24 cellular contexts compared by ENCODE assay signal in the genomic region with DNA sequence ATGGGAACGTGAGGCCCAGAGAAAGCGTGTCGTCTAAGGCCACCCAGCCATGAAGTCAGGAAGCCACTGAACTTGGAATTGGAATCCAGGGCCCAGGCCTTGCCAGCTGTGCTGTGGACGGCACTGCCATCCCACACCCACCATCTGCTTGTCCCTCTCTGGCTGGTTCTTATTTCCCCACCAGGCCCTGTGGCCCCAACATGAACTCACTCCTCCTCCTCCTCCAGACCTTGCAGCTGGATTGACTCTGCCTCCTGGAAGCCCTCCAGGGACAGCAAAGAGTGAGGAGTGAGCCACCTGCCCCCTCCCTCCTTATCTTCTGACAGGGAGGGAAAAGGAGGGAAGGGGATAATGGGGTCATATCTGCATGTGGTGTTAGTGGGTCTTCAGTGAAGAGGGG. TPM values are rescaled to one million over a fixed set of nuclear protein-coding genes. Genes with fewer than 3 reads are reported as not detected.
"Had no signal": no experiment of that assay in that cellular context is flagged by ENCODE, and none has a peak within 500 bp of the region (broad histone marks: within the 10 kb centered on the region; RNA-seq: fewer than 3 reads in every experiment).

No MANE protein-coding gene starts in this region.

- FAIRE-seq: pancreas had no signal

- H3K27ac Mint-ChIP-seq: activated CD4-positive, alpha-beta memory T cell treated with anti-CD3 and anti-CD28 coated beads, Interleukin-2, amount 10 ng/mL, durations not matched to agents 7 days and 5 days; activated naive CD4-positive, alpha-beta T cell treated with anti-CD3 and anti-CD28 coated beads, Interleukin-2, amount 10 ng/mL, durations not matched to agents 7 days and 5 days; activated T-cell treated with anti-CD3 and anti-CD28 coated beads, Interleukin-2, amount 50 U/mL, for 72 hours; dendritic cell treated with granulocyte-macrophage colony-stimulating factor and Interleukin-4, amounts not matched to agents 40 ng/mL and 50 ng/mL, for 4 days; immature natural killer cell had no signal

- H3K4me1 ChIP-seq: foreskin keratinocyte, pancreas had no signal

- H3K9me3 ChIP-seq: body of pancreas, neutrophil, pancreas, sigmoid colon, spleen, upper lobe of left lung had no signal

- H3K36me3 Mint-ChIP-seq: activated naive CD4-positive, alpha-beta T cell treated with anti-CD3 and anti-CD28 coated beads, Interleukin-2, amount 10 ng/mL, durations not matched to agents 7 days and 5 days; immature natural killer cell; mesothelial cell of epicardium had no signal

- DNase-seq: activated effector memory CD4-positive, alpha-beta T cell treated with Interleukin-2 at 50 U/mL for 16 hours; effector CD4-positive, alpha-beta T cell; stimulated activated naive CD4-positive, alpha-beta T cell treated with Interleukin-2 at 50 U/mL for 16 hours had no signal

- H3K9me3 Mint-ChIP-seq: activated CD4-positive, alpha-beta memory T cell treated with anti-CD3 and anti-CD28 coated beads, Interleukin-2, amount 10 ng/mL, durations not matched to agents 7 days and 5 days; activated naive CD4-positive, alpha-beta T cell treated with anti-CD3 and anti-CD28 coated beads, Interleukin-2, amount 10 ng/mL, durations not matched to agents 7 days and 5 days; activated T-cell treated with anti-CD3 and anti-CD28 coated beads, Interleukin-2, amount 50 U/mL, for 72 hours; dendritic cell treated with granulocyte-macrophage colony-stimulating factor and Interleukin-4, amounts not matched to agents 40 ng/mL and 50 ng/mL, for 4 days; immature natural killer cell; mesothelial cell of epicardium had no signal

- H3K36me3 ChIP-seq: neutrophil, pancreas, sigmoid colon, spleen, upper lobe of left lung had no signal

- H2AFZ ChIP-seq: hepatocyte had no signal

- H3K4me3 ChIP-seq: body of pancreas, hepatocyte, pancreas, sigmoid colon, spleen, upper lobe of left lung had no signal

- H3K79me2 ChIP-seq: hepatocyte had no signal

- H3K27ac ChIP-seq: body of pancreas, foreskin keratinocyte, hepatocyte, neutrophil, pancreas had no signal

- H3K4me1 Mint-ChIP-seq: activated CD4-positive, alpha-beta memory T cell treated with anti-CD3 and anti-CD28 coated beads, Interleukin-2, amount 10 ng/mL, durations not matched to agents 7 days and 5 days; activated naive CD4-positive, alpha-beta T cell treated with anti-CD3 and anti-CD28 coated beads, Interleukin-2, amount 10 ng/mL, durations not matched to agents 7 days and 5 days; immature natural killer cell had no signal

- H3K4me3 Mint-ChIP-seq: activated CD4-positive, alpha-beta memory T cell treated with anti-CD3 and anti-CD28 coated beads, Interleukin-2, amount 10 ng/mL, durations not matched to agents 7 days and 5 days; activated naive CD4-positive, alpha-beta T cell treated with anti-CD3 and anti-CD28 coated beads, Interleukin-2, amount 10 ng/mL, durations not matched to agents 7 days and 5 days; activated T-cell treated with anti-CD3 and anti-CD28 coated beads, Interleukin-2, amount 50 U/mL, for 72 hours; dendritic cell treated with granulocyte-macrophage colony-stimulating factor and Interleukin-4, amounts not matched to agents 40 ng/mL and 50 ng/mL, for 4 days; immature natural killer cell; mesothelial cell of epicardium; naive thymus-derived CD8-positive, alpha-beta T cell had no signal

- H3K27me3 ChIP-seq: body of pancreas, foreskin keratinocyte, hepatocyte, pancreas, sigmoid colon, upper lobe of left lung had no signal

- H3K4me2 ChIP-seq: hepatocyte had no signal

RNA-seq across cellular contexts. Expression of a gene that starts 16.0 kb away (rescaled TPM):
- total RNA-seq: activated CD4-positive, alpha-beta memory T cell treated with anti-CD3 and anti-CD28 coated beads, Interleukin-2, amount 10 ng/mL, durations not matched to agents 7 days and 5 days; activated T-cell treated with anti-CD3 and anti-CD28 coated beads, Interleukin-2, amount 50 U/mL, for 72 hours; body of pancreas; foreskin keratinocyte; lung microvascular endothelial cell; naive thymus-derived CD8-positive, alpha-beta T cell; T-helper 1 cell treated with Interleukin-12 subunit alpha and Interleukin-12 subunit beta and Interleukin-4 antibody, amounts not matched to agents 30 ng/mL and 1 ng/mL, for 36 hours had no signal
- polyA plus RNA-seq: foreskin keratinocyte; immature natural killer cell; naive thymus-derived CD8-positive, alpha-beta T cell had no signal

RNA-seq across cellular contexts. Expression of a gene that starts 41.1 kb away (rescaled TPM):
- total RNA-seq: activated CD4-positive, alpha-beta memory T cell treated with anti-CD3 and anti-CD28 coated beads, Interleukin-2, amount 10 ng/mL, durations not matched to agents 7 days and 5 days; activated T-cell treated with anti-CD3 and anti-CD28 coated beads, Interleukin-2, amount 50 U/mL, for 72 hours; body of pancreas; fibroblast of lung; foreskin keratinocyte; kidney epithelial cell; left lobe of liver; lung microvascular endothelial cell; mesothelial cell of epicardium; naive thymus-derived CD8-positive, alpha-beta T cell; pancreas; renal cortical epithelial cell; sigmoid colon; spleen; T-helper 1 cell treated with Interleukin-12 subunit alpha and Interleukin-12 subunit beta and Interleukin-4 antibody, amounts not matched to agents 30 ng/mL and 1 ng/mL, for 36 hours; upper lobe of left lung had no signal
- polyA plus RNA-seq: fibroblast of lung; foreskin keratinocyte; immature natural killer cell; naive thymus-derived CD8-positive, alpha-beta T cell; pancreas; spleen had no signal
